ENCODE assay signal across 15 cellular contexts in the genomic region with DNA sequence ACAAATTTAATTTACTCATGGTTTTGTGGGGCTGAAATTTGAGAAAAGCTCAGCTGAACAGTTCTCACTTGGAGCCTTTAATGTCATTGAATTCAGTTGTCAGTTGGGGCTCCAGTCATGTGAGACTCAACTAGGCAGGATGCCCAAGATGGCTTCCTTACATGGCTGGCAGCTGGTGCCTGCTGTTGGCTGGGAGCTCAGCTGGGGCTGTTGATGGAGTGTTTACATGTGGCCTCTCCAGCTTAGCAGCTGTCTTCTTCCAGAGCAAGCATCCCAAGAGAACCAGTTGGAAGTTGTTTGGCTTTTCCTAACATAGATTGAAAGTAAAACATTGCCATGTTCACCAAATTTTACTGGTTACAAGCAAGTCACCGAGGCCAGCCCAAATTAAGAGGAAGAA.
DNase-seq lines count a peak whose midpoint lies in the region; ATAC-seq and TF ChIP-seq lines count a peak whose summit lies in the region.
"Had no signal": no experiment of that assay in that cellular context is flagged by ENCODE, and none has a peak within 500 bp of the region (broad histone marks: within the 10 kb centered on the region; RNA-seq: fewer than 3 reads in every experiment).

No MANE protein-coding gene starts in this region.

- POLR2A ChIA-PET in GM10248 (lab: Yijun Ruan, JAX), result no interaction called here

- no peaks in the 10 kb centered on the region for H3K36me3 ChIP-seq in SJCRH30

- TF ChIP-seq CTCF in GM10248 (IDR thresholded peaks at IDR 0.05; ENCODE audit: control extremely low read depth, extremely low read depth, low read depth, missing control alignments), result no peak

- H3K4me3 ChIP-seq in SJCRH30, result no peak overlapping the region

- CTCF ChIA-PET in GM10248 (lab: Yijun Ruan, JAX), result interaction anchor here (0.8 to 2.1 kb wide), 2 partner anchors 9 to 137 kb away, joined by 3 to 11 read pairs; no protein-coding TSS in a partner anchor

- peak; percentile 92 for DNase-seq in DMS53 (lab: John Stamatoyannopoulos, UW)
- DNase-seq in NCI-H2107 (lab: John Stamatoyannopoulos, UW), result peak; percentile 64
- DNase-seq in SJCRH30, result peak; percentile 12 to 17
- DNase-seq in myocyte (ENCODE audit: low read depth), result peak; percentile 62
- DNase-seq in AML-193 (lab: John Stamatoyannopoulos, UW), result no peak
- DNase-seq in GM10248 (ENCODE audit: extremely low spot score), result no peak
- DNase-seq: activated CD4-positive, alpha-beta T cell treated with anti-CD3 and anti-CD28 coated beads, Interleukin-2, amount 50 U/mL, for 1 hour; activated T-cell treated with anti-CD3 and anti-CD28 coated beads, Interleukin-2, amount 50 U/mL, for 48 hours; endodermal cell; foreskin melanocyte; occipital lobe; SIG-M5 had no signal

- no peaks in the 10 kb centered on the region; the same call in 1 of the 2 replicates for H3K27me3 ChIP-seq in SJCRH30

- H3K9me3 ChIP-seq in SJCRH30 (replicated peaks), result no peaks in the 10 kb centered on the region

- H3K4me1 ChIP-seq in SJCRH30, result no peaks in the 10 kb centered on the region

- H3K27ac ChIP-seq in SJCRH30, result no peak overlapping the region

- ATAC-seq in HG03097 (IDR thresholded peaks at IDR 0.05; ENCODE audit: low FRiP score, unreplicated experiment) (no peak), GM19395 (IDR thresholded peaks at IDR 0.05; ENCODE audit: unreplicated experiment) (no peak)
- ATAC-seq: stimulated activated effector memory CD8-positive, alpha-beta T cell treated with anti-CD3 and anti-CD28 coated beads, Interleukin-12 subunit alpha, Interleukin-12 subunit beta, amount 100 ng/mL, for 72 hours had no signal

Comparison
In these comparisons a context has a peak if more than half of its experiments do, and no peak if none do; other contexts are left out.
1. DNase-seq: peak in DMS53 (single experiment), NCI-H2107 (single experiment), SJCRH30 (2 of 2) and myocyte (single experiment); none in AML-193 (0 of 2) and GM10248 (single experiment).